Comparison of ENCODE assay signal across 22 cellular contexts in genomic region chrX:45735571-45735970, GRCh38.
A peak's percentile ranks its signal among the peaks of the same experiment; 100 is the strongest.
DNase-seq lines count a peak whose midpoint lies in the region; ATAC-seq, FAIRE-seq and TF ChIP-seq lines count a peak whose summit lies in the region.
"Had no signal": no experiment of that assay in that cellular context is flagged by ENCODE, and none has a peak within 500 bp of the region (broad histone marks: within the 10 kb centered on the region; RNA-seq: fewer than 3 reads in every experiment).

No MANE protein-coding gene starts in this region.

- no peak for ATAC-seq in activated naive CD4-positive, alpha-beta T cell treated with anti-CD3 and anti-CD28 coated beads, Interleukin-2, amount 50 U/mL, for 72 hours
- ATAC-seq: GM12878, SK-N-SH treated with all-trans-retinoic acid at 6 μM for 48 hours had no signal

- TF ChIP-seq CTCF in astrocyte (IDR thresholded peaks at IDR 0.05; ENCODE audit: insufficient read depth, low read depth, low read length) (no peak), osteoblast (IDR thresholded peaks at IDR 0.05; ENCODE audit: extremely low read depth, low read depth, low read length) (no peak), GM10266 (IDR thresholded peaks at IDR 0.05; ENCODE audit: control insufficient read depth, insufficient read depth, low read depth, missing control alignments) (no peak)

- no peak overlapping the region for H3K9ac ChIP-seq in astrocyte (ENCODE audit: low read length)
- H3K9ac ChIP-seq: BLaER1 treated with 17β-estradiol and CSF1 and Interleukin-3, amounts not matched to agents 10 nM and 100 nM; GM23248 had no signal

- H3K4me2 ChIP-seq in astrocyte (ENCODE audit: low read length) (no peak overlapping the region), osteoblast (ENCODE audit: insufficient read depth, low read length) (no peak overlapping the region)
- H3K4me2 ChIP-seq: PC-9 had no signal

- H3K36me3 ChIP-seq in astrocyte (ENCODE audit: insufficient read depth, low read length) (no peaks in the 10 kb centered on the region), osteoblast (ENCODE audit: insufficient read depth, low read length) (no peaks in the 10 kb centered on the region)
- H3K36me3 ChIP-seq: BLaER1 treated with 17β-estradiol and CSF1 and Interleukin-3, amounts not matched to agents 10 nM and 100 nM; MG63 had no signal

- H3K9me3 ChIP-seq in astrocyte (ENCODE audit: insufficient read depth, low read depth, low read length), result no peaks in the 10 kb centered on the region
- no peaks in the 10 kb centered on the region for H3K9me3 ChIP-seq in osteoblast (ENCODE audit: low read depth, low read length)
- H3K9me3 ChIP-seq: MG63 had no signal

- no peak overlapping the region for H3K27ac Mint-ChIP-seq in astrocyte (ENCODE audit: unreplicated experiment)
- no peak overlapping the region for H3K27ac Mint-ChIP-seq in activated naive CD4-positive, alpha-beta T cell treated with anti-CD3 and anti-CD28 coated beads, Interleukin-2, amount 50 U/mL, for 72 hours

- H2AFZ ChIP-seq in astrocyte (ENCODE audit: low read depth, low read length) (no peak overlapping the region), osteoblast (ENCODE audit: low read length) (no peak overlapping the region)
- H2AFZ ChIP-seq: GM23248, PC-9 had no signal

- H3K4me1 Mint-ChIP-seq in astrocyte (ENCODE audit: low read depth, unreplicated experiment), result no peaks in the 10 kb centered on the region

- H3K79me2 ChIP-seq in astrocyte (ENCODE audit: insufficient read depth, low read length) (no peaks in the 10 kb centered on the region), osteoblast (ENCODE audit: insufficient read depth, low read length) (no peaks in the 10 kb centered on the region)

- no peaks in the 10 kb centered on the region for H3K27me3 ChIP-seq in astrocyte (ENCODE audit: insufficient read depth, low read length)
- peaks cover 13% of the 10 kb centered on the region for H3K27me3 ChIP-seq in osteoblast (ENCODE audit: insufficient read depth, low read length)
- H3K27me3 ChIP-seq: MG63 had no signal

- H3K27ac ChIP-seq in astrocyte (ENCODE audit: low read depth, low read length), result no peak overlapping the region
- H3K27ac ChIP-seq in osteoblast (ENCODE audit: low read depth, low read length), result no peak overlapping the region
- H3K27ac ChIP-seq: BLaER1 treated with 17β-estradiol and CSF1 and Interleukin-3, amounts not matched to agents 10 nM and 100 nM; GM23248; HL-60; PC-9 had no signal

- H3K4me1 ChIP-seq in astrocyte (ENCODE audit: insufficient read depth, low read length) (no peaks in the 10 kb centered on the region), osteoblast (ENCODE audit: insufficient read depth, low read length) (no peaks in the 10 kb centered on the region)

- H4K20me1 ChIP-seq in astrocyte (ENCODE audit: insufficient read depth, low read length) (no peaks in the 10 kb centered on the region), osteoblast (ENCODE audit: insufficient read depth, low read length) (no peaks in the 10 kb centered on the region)
- H4K20me1 ChIP-seq: BLaER1 treated with 17β-estradiol and CSF1 and Interleukin-3, amounts not matched to agents 10 nM and 100 nM had no signal

- H3K36me3 Mint-ChIP-seq in astrocyte (ENCODE audit: low read depth, unreplicated experiment), result peaks cover 1% of the 10 kb centered on the region
- peaks cover 0 to 9% of the 10 kb centered on the region in 2 donors for H3K36me3 Mint-ChIP-seq in activated naive CD4-positive, alpha-beta T cell treated with anti-CD3 and anti-CD28 coated beads, Interleukin-2, amount 50 U/mL, for 72 hours

- peaks cover 2% of the 10 kb centered on the region for H3K9me3 Mint-ChIP-seq in astrocyte (ENCODE audit: unreplicated experiment)
- H3K9me3 Mint-ChIP-seq in activated naive CD4-positive, alpha-beta T cell treated with anti-CD3 and anti-CD28 coated beads, Interleukin-2, amount 50 U/mL, for 72 hours, result peaks cover 0 to 8% of the 10 kb centered on the region in 2 donors

- no peak overlapping the region for H3K4me3 Mint-ChIP-seq in astrocyte (ENCODE audit: unreplicated experiment)

- peak; percentile 6 for DNase-seq in NCI-H510A treated with DMSO at 0.1 percent for 48 hours (lab: John Stamatoyannopoulos, UW)
- no peak for DNase-seq in NCI-H510A (lab: John Stamatoyannopoulos, UW)
- DNase-seq in NCI-H69 (lab: John Stamatoyannopoulos, UW), result peak; percentile 43
- DNase-seq in astrocyte (ENCODE audit: low read depth), result no peak
- DNase-seq in osteoblast (ENCODE audit: insufficient read length, low spot score, missing footprints), result peak; percentile 73
- DNase-seq in activated naive CD4-positive, alpha-beta T cell treated with anti-CD3 and anti-CD28 coated beads, Interleukin-2, amount 50 U/mL, for 72 hours (ENCODE audit: low spot score in 2 of 2), result no peak
- DNase-seq in GM10266 (ENCODE audit: extremely low spot score), result no peak
- no peak for DNase-seq in cardiac septum (ENCODE audit: low spot score)
- DNase-seq: 8988T, DMS 273 treated with DMSO at 0.1 percent for 48 hours, GM23248, KBM-7, MG63, NCI-H1417, NCI-H2029 treated with DMSO at 0.1 percent for 48 hours, NCI-H524 treated with DMSO at 0.1 percent for 48 hours, PC-9, SHP77 had no signal

- H3K4me3 ChIP-seq in astrocyte (ENCODE audit: insufficient read depth, low read depth, low read length) (no peak overlapping the region), osteoblast (ENCODE audit: insufficient read depth, low read length) (no peak overlapping the region)
- H3K4me3 ChIP-seq: BLaER1 treated with 17β-estradiol and CSF1 and Interleukin-3, amounts not matched to agents 10 nM and 100 nM; GM12878; GM23248; MG63; PC-9 had no signal

- FAIRE-seq in astrocyte (lab: Jason Lieb, UNC), result peak; percentile 97
- FAIRE-seq: GM12878 had no signal

- intact Hi-C loops in cardiac septum (cut with DNase I), result no loop called here

- no peaks in the 10 kb centered on the region for H3K27me3 Mint-ChIP-seq in astrocyte (ENCODE audit: low read depth, unreplicated experiment)

Comparison
In these comparisons a context has a peak if more than half of its experiments do, and no peak if none do; other contexts are left out.
1. DNase-seq: peak in NCI-H510A treated with DMSO at 0.1 percent for 48 hours (single experiment), NCI-H69 (single experiment) and osteoblast (single experiment); none in NCI-H510A (single experiment), astrocyte (single experiment), activated naive CD4-positive, alpha-beta T cell treated with anti-CD3 and anti-CD28 coated beads, Interleukin-2, amount 50 U/mL, for 72 hours (0 of 2), GM10266 (single experiment) and cardiac septum (single experiment).